In genomic region chr5:78235289-78235688, GRCh38 we compare ENCODE assay signal across 23 cellular contexts. TPM values are rescaled to one million over a fixed set of nuclear protein-coding genes. Genes with fewer than 3 reads are reported as not detected.
DNase-seq lines count a peak whose midpoint lies in the region; ATAC-seq, FAIRE-seq and TF ChIP-seq lines count a peak whose summit lies in the region.
"Had no signal": no experiment of that assay in that cellular context is flagged by ENCODE, and none has a peak within 500 bp of the region (broad histone marks: within the 10 kb centered on the region; RNA-seq: fewer than 3 reads in every experiment).

No MANE protein-coding gene starts in this region.

- H3K36me3 ChIP-seq in astrocyte (ENCODE audit: insufficient read depth, low read length), result no peaks in the 10 kb centered on the region
- H3K36me3 ChIP-seq in adrenal gland (replicated peaks in 1 of 2), result no peaks in the 10 kb centered on the region
- H3K36me3 ChIP-seq in trophoblast cell (ENCODE audit: control insufficient read depth in 1 of 2, insufficient read depth in 2 of 2, low read length in 2 of 2), result peaks cover 0 to 2% of the 10 kb centered on the region in 2 experiments
- H3K36me3 ChIP-seq: right atrium auricular region had no signal

- no peak overlapping the region for H3K4me3 Mint-ChIP-seq in astrocyte (ENCODE audit: unreplicated experiment)
- H3K4me3 Mint-ChIP-seq: activated CD8-positive, alpha-beta T cell treated with anti-CD3 and anti-CD28 coated beads for 36 hours; activated naive CD8-positive, alpha-beta T cell; activated T-cell treated with anti-CD3 and anti-CD28 coated beads, Interleukin-2, amount 50 U/mL, for 72 hours; central memory CD8-positive, alpha-beta T cell; neural crest cell had no signal

- H3K4me3 ChIP-seq in AG04449 (ENCODE audit: low read depth, low read length), result no peak overlapping the region
- no peak overlapping the region for H3K4me3 ChIP-seq in astrocyte (ENCODE audit: insufficient read depth, low read depth, low read length)
- no peak overlapping the region for H3K4me3 ChIP-seq in fibroblast of the aortic adventitia (ENCODE audit: low read depth, low read length)
- H3K4me3 ChIP-seq in adrenal gland, result no peak overlapping the region
- no peak overlapping the region for H3K4me3 ChIP-seq in trophoblast cell (ENCODE audit: low read depth, low read length)
- H3K4me3 ChIP-seq: right atrium auricular region had no signal

- TF ChIP-seq CTCF in AG04449 (IDR thresholded peaks at IDR 0.05; ENCODE audit: insufficient read depth, low read length, missing control alignments), result no peak
- TF ChIP-seq CTCF in astrocyte (IDR thresholded peaks at IDR 0.05; ENCODE audit: insufficient read depth, low read depth, low read length), result no peak
- TF ChIP-seq CTCF in fibroblast of the aortic adventitia (IDR thresholded peaks at IDR 0.05; ENCODE audit: insufficient read depth, low read length), result no peak
- TF ChIP-seq CTCF in adrenal gland (IDR thresholded peaks at IDR 0.05), result no peak

- H3K9ac ChIP-seq in astrocyte (ENCODE audit: low read length), result no peak overlapping the region
- H3K9ac ChIP-seq in trophoblast cell (ENCODE audit: low read length), result no peak overlapping the region

- no peaks in the 10 kb centered on the region for H3K27me3 Mint-ChIP-seq in astrocyte (ENCODE audit: low read depth, unreplicated experiment)
- H3K27me3 Mint-ChIP-seq: activated CD8-positive, alpha-beta T cell treated with anti-CD3 and anti-CD28 coated beads for 36 hours; activated naive CD8-positive, alpha-beta T cell; central memory CD8-positive, alpha-beta T cell had no signal

- intact Hi-C loops in adrenal gland (cut with DNase I), result no loop called here

- no peak for TF ChIP-seq POLR2A in adrenal gland (IDR thresholded peaks at IDR 0.05)

- 77 to 91% (median 87%) methylated on average over 3 of the region's 3 CpGs for WGBS in adrenal gland, 4 donors
- no CpG with 5 or more reads among the region's 3 CpGs for WGBS in trophoblast cell (ENCODE audit: extremely low coverage, insufficient coverage, insufficient read length)

- H3K4me1 ChIP-seq in astrocyte (ENCODE audit: insufficient read depth, low read length), result no peaks in the 10 kb centered on the region
- peaks cover 0 to 8% of the 10 kb centered on the region in 2 donors for H3K4me1 ChIP-seq in adrenal gland (replicated peaks in 1 of 2)
- H3K4me1 ChIP-seq in trophoblast cell (ENCODE audit: control insufficient read depth in 1 of 2, insufficient read depth in 2 of 2, low read length in 2 of 2), result no peaks in the 10 kb centered on the region
- H3K4me1 ChIP-seq: right atrium auricular region had no signal

- peaks cover 29% of the 10 kb centered on the region for H3K79me2 ChIP-seq in astrocyte (ENCODE audit: insufficient read depth, low read length)
- H3K79me2 ChIP-seq in trophoblast cell (ENCODE audit: control insufficient read depth, insufficient read depth, low read length, poor library complexity), result no peaks in the 10 kb centered on the region

- H3K27me3 ChIP-seq in astrocyte (ENCODE audit: insufficient read depth, low read length), result no peaks in the 10 kb centered on the region
- no peaks in the 10 kb centered on the region for H3K27me3 ChIP-seq in adrenal gland
- no peaks in the 10 kb centered on the region for H3K27me3 ChIP-seq in trophoblast cell (ENCODE audit: insufficient read depth, low read length)
- H3K27me3 ChIP-seq: right atrium auricular region had no signal

- no peak overlapping the region for H3K23ac ChIP-seq in trophoblast cell (ENCODE audit: low read length)

- H2BK120ac ChIP-seq in trophoblast cell (ENCODE audit: insufficient read depth, low read length, poor library complexity), result no peak overlapping the region

- H2BK5ac ChIP-seq in trophoblast cell (ENCODE audit: low read depth, low read length, poor library complexity), result no peak overlapping the region

- H3K9me3 ChIP-seq in astrocyte (ENCODE audit: insufficient read depth, low read depth, low read length) (no peaks in the 10 kb centered on the region), adrenal gland (replicated peaks in 1 of 3) (no peaks in the 10 kb centered on the region), trophoblast cell (ENCODE audit: insufficient read depth, low read depth, low read length) (no peaks in the 10 kb centered on the region)
- H3K9me3 ChIP-seq: right atrium auricular region had no signal

- no peak overlapping the region for H3K18ac ChIP-seq in trophoblast cell (ENCODE audit: low read length)

- H3K4ac ChIP-seq in trophoblast cell (ENCODE audit: low read depth, low read length), result no peak overlapping the region

- no peaks in the 10 kb centered on the region for H3K36me3 Mint-ChIP-seq in astrocyte (ENCODE audit: low read depth, unreplicated experiment)

- no peak overlapping the region for H2BK12ac ChIP-seq in trophoblast cell (ENCODE audit: low read length)

- no peak overlapping the region for H4K8ac ChIP-seq in trophoblast cell (ENCODE audit: low read depth, low read length)

- DNase-seq in AG04449 (ENCODE audit: low read depth, low spot score), result peak; percentile 12
- no peak for DNase-seq in GM19239 (ENCODE audit: insufficient read length, low spot score)
- DNase-seq in astrocyte (ENCODE audit: low read depth), result peak; percentile 13
- DNase-seq in fibroblast of the aortic adventitia (ENCODE audit: low read depth), result peak; percentile 55
- DNase-seq in C1 segment of cervical spinal cord (lab: John Stamatoyannopoulos, UW), result no peak
- DNase-seq in adrenal gland, result no peak
- no peak for DNase-seq in trophoblast cell
- DNase-seq: activated CD8-positive, alpha-beta T cell treated with anti-CD3 and anti-CD28 coated beads for 36 hours; activated T-cell treated with anti-CD3 and anti-CD28 coated beads, Interleukin-2, amount 50 U/mL, for 72 hours; GF-D8; kidney; mesendoderm; NCI-H1105; NK-92 treated with Interleukin-12 subunit alpha and Interleukin-12 subunit beta, amount 100 ng/mL, for 24 hours; T-helper 1 cell; WERI-Rb-1 had no signal

- ATAC-seq in HG03432 (IDR thresholded peaks at IDR 0.05; ENCODE audit: unreplicated experiment), result no peak
- ATAC-seq: activated CD8-positive, alpha-beta T cell treated with anti-CD3 and anti-CD28 coated beads for 36 hours; activated T-cell treated with anti-CD3 and anti-CD28 coated beads, Interleukin-2, amount 50 U/mL, for 72 hours had no signal

- H4K20me1 ChIP-seq in astrocyte (ENCODE audit: insufficient read depth, low read length), result peaks cover 26% of the 10 kb centered on the region

- POLR2A ChIA-PET in AG04449 (lab: Yijun Ruan, JAX), result no interaction called here

- CTCF ChIA-PET in AG04449 (lab: Yijun Ruan, JAX), result interaction anchor here (0.6 kb wide), 1 partner anchor 34 kb away, joined by 3 read pairs; no protein-coding TSS in a partner anchor

- H4K12ac ChIP-seq in trophoblast cell (ENCODE audit: low read depth, low read length), result no peak overlapping the region

- no peak overlapping the region for H3K27ac Mint-ChIP-seq in astrocyte (ENCODE audit: unreplicated experiment)
- H3K27ac Mint-ChIP-seq: activated CD8-positive, alpha-beta T cell treated with anti-CD3 and anti-CD28 coated beads for 36 hours; activated naive CD8-positive, alpha-beta T cell; activated T-cell treated with anti-CD3 and anti-CD28 coated beads, Interleukin-2, amount 50 U/mL, for 72 hours had no signal

- no peaks in the 10 kb centered on the region for H3K9me3 Mint-ChIP-seq in astrocyte (ENCODE audit: unreplicated experiment)
- H3K9me3 Mint-ChIP-seq: activated CD8-positive, alpha-beta T cell treated with anti-CD3 and anti-CD28 coated beads for 36 hours; activated T-cell treated with anti-CD3 and anti-CD28 coated beads, Interleukin-2, amount 50 U/mL, for 72 hours; central memory CD8-positive, alpha-beta T cell had no signal

- no peak overlapping the region for H3K14ac ChIP-seq in trophoblast cell (ENCODE audit: low read length)

- no peak overlapping the region for H3K4me2 ChIP-seq in astrocyte (ENCODE audit: low read length)
- no peak overlapping the region for H3K4me2 ChIP-seq in trophoblast cell (ENCODE audit: low read length)

- H2AFZ ChIP-seq in astrocyte (ENCODE audit: low read depth, low read length) (no peak overlapping the region), trophoblast cell (ENCODE audit: insufficient read depth, low read length, poor library complexity) (no peak overlapping the region)

- no peak overlapping the region for H3K27ac ChIP-seq in astrocyte (ENCODE audit: low read depth, low read length)
- H3K27ac ChIP-seq in adrenal gland, result no peak overlapping the region
- no peak overlapping the region for H3K27ac ChIP-seq in trophoblast cell (ENCODE audit: low read depth, low read length)
- H3K27ac ChIP-seq: right atrium auricular region, RWPE1, WERI-Rb-1 had no signal

- FAIRE-seq in GM19239 (lab: Jason Lieb, UNC), result peak; percentile 39
- no peak for FAIRE-seq in astrocyte (lab: Jason Lieb, UNC)
- FAIRE-seq: D721Med, kidney had no signal

- peaks cover 1% of the 10 kb centered on the region for H3K4me1 Mint-ChIP-seq in astrocyte (ENCODE audit: low read depth, unreplicated experiment)
- H3K4me1 Mint-ChIP-seq: neural crest cell had no signal

- H4K91ac ChIP-seq in trophoblast cell (ENCODE audit: low read depth, low read length), result no peak overlapping the region

- H3K79me1 ChIP-seq in trophoblast cell (ENCODE audit: low read length), result no peaks in the 10 kb centered on the region

- no peak overlapping the region for H2AK5ac ChIP-seq in trophoblast cell (ENCODE audit: low read length)

RNA-seq across cellular contexts. Expression of gene AP3B1, which starts 59.2 kb away (rescaled TPM):
- total RNA-seq in astrocyte (64.8 and 66.8 TPM in 2 replicates), fibroblast of the aortic adventitia (ENCODE audit: low replicate concordance) (78.5 and 84.6 TPM in 2 replicates), adrenal gland (10 to 100 TPM; 25.7 to 59.1 (median 34.3) TPM)
- polyA plus RNA-seq in adrenal gland, result 10 to 100 TPM; 22.0 to 53.7 (median 26.7) TPM
- 37.4 and 37.5 TPM in 2 replicates for polyA plus RNA-seq in trophoblast cell (2013)

Comparison
In these comparisons a context has a peak if more than half of its experiments do, and no peak if none do; other contexts are left out.
1. DNase-seq: peak in AG04449 (single experiment), astrocyte (single experiment) and fibroblast of the aortic adventitia (single experiment); none in GM19239 (single experiment), C1 segment of cervical spinal cord (0 of 14), adrenal gland (0 of 7) and trophoblast cell (0 of 2).